Comparison of ENCODE assay signal across 8 cellular contexts in the genomic region with DNA sequence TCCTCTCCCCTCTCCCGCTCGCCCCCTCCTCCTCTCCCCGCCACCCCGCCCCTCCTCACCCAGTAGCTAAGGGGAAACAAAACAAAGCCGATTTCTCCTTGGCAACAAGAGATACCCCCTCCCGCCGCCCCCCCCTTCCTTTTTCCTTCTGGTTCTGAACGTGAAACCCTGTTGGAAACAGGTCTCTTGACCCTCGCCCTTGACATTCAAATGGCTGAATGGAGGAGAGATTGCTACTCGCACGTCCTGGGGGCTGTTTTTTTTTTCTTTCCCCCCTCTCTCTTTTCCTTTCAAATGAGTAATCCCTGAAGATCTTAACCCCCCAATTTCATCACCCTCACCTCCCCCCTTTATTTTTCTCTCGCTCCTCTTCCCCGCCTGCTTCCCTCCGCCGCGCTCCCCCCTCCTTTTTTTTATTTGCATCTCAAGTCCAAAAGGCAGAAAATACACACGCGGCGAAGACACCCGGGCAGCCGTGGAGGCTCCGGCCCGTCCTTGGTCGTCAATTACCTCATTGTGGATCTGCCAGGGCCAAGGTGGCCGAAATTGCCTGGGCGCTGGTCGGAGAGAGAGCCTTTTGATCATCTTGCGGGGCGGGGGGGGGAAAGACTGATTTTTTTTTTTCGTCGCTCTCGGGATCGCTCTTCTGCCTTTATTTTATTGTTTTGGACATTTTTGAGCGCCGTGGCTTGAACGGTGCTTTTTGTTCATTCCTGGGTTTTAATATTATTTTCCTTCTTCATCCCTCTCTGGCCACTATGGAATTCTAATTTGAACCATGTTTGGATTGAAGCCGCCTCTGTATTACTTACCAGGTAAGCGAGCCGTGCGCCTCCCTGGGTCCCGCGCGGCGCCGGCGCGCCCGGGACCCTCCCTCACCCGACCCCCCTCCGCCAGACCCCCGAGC. TPM values are rescaled to one million over a fixed set of nuclear protein-coding genes. Genes with fewer than 3 reads are reported as not detected.
DNase-seq lines count a peak whose midpoint lies in the region; ATAC-seq and TF ChIP-seq lines count a peak whose summit lies in the region.

No MANE protein-coding gene starts in this region.

- H3K27me3 Mint-ChIP-seq in Caco-2 (ENCODE audit: insufficient read depth, unreplicated experiment): no peaks in the 10 kb centered on the region

- CTCF ChIA-PET in Caco-2 (lab: Charles Lee) (interaction anchor here (0.5 to 3.9 kb wide), 9 partner anchors 28 to 140 kb away, joined by 3 to 29 read pairs (median 12); no protein-coding TSS in a partner anchor), mammary epithelial cell (lab: Charles Lee; ENCODE audit: low non-redundant PET) (no interaction called here)

- intact Hi-C loops in Caco-2 (cut with micrococcal nuclease; ENCODE audit: unreplicated experiment): loop anchor here (2.0 to 5.0 kb wide), 2 partner anchors 63 to 119 kb away; no protein-coding TSS in a partner anchor
- intact Hi-C loops in mammary epithelial cell (cut with micrococcal nuclease): loop anchor here (2.0 to 10.0 kb wide), 5 partner anchors 31 to 184 kb away; no protein-coding TSS in a partner anchor

- DNase-seq in Caco-2 (peak in 1 of 2 experiments; percentile 37), HCEC 1CT (peak; percentile 15), Peyer's patch (peak; percentile 68 to 84 (median 76)), mammary epithelial cell (peak; percentile 7), left kidney (ENCODE audit: low read depth, low spot score) (peak; percentile 94), suprapubic skin (ENCODE audit: low spot score in 2 of 2) (no peak)

- H3K4me3 ChIP-seq in Caco-2 (ENCODE audit: low read depth, low read length) (peak overlapping the region; percentile 76), Peyer's patch (peak overlapping the region; percentile 50 to 91 (median 76)), mammary epithelial cell (replicated peaks in 1 of 3; ENCODE audit: insufficient read depth in 1 of 3, low read depth in 2 of 3, low read length in 3 of 3) (peak overlapping the region; percentile 71 to 96 (median 74)), suprapubic skin (peak overlapping the region; percentile 80)

- H3K9me3 Mint-ChIP-seq in Caco-2 (ENCODE audit: unreplicated experiment): no peaks in the 10 kb centered on the region

- H3K27me3 ChIP-seq in Caco-2 (replicated peaks; ENCODE audit: control insufficient read depth, insufficient read depth, low read length): no peaks in the 10 kb centered on the region
- no peaks in the 10 kb centered on the region for H3K27me3 ChIP-seq in Peyer's patch
- no peaks in the 10 kb centered on the region for H3K27me3 ChIP-seq in mammary epithelial cell (ENCODE audit: insufficient read depth, low read length)
- no peaks in the 10 kb centered on the region for H3K27me3 ChIP-seq in suprapubic skin

- H3K79me2 ChIP-seq in mammary epithelial cell (ENCODE audit: insufficient read depth, low read length): peaks cover 41% of the 10 kb centered on the region

- dilution Hi-C loops in mammary epithelial cell (cut with HindIII; ENCODE audit: low sequenced_read_pairs): no loop called here

- H3K27ac ChIP-seq in Peyer's patch: peak overlapping the region; percentile 87 to 96 (median 92)
- H3K27ac ChIP-seq in mammary epithelial cell (ENCODE audit: insufficient read depth, low read depth, low read length): peak overlapping the region; percentile 53
- peak overlapping the region; percentile 85 for H3K27ac ChIP-seq in suprapubic skin

- H4K20me1 ChIP-seq in mammary epithelial cell (ENCODE audit: insufficient read depth, low read length): no peaks in the 10 kb centered on the region

- TF ChIP-seq POLR2A in Peyer's patch (IDR thresholded peaks at IDR 0.05) (peak; percentile 53 to 65), suprapubic skin (IDR thresholded peaks at IDR 0.05) (no peak)

- H3K9ac ChIP-seq in mammary epithelial cell (ENCODE audit: insufficient read depth, low read length): peak overlapping the region; percentile 81

- BruUV-seq in Caco-2 (replicated peaks; lab: Mats Ljungman, UMichigan) (no TSS peak), mammary epithelial cell (replicated peaks; lab: Mats Ljungman, UMichigan) (TSS peak; percentile 42)

- WGBS in mammary epithelial cell (ENCODE audit: low coverage, missing lambda C conversion rate): 3% methylated on average over 27 of the region's 51 CpGs
- WGBS in suprapubic skin: under 1% methylated on average over 40 of the region's 51 CpGs

- no peak for TF ChIP-seq CTCF in Caco-2 (IDR thresholded peaks at IDR 0.05; ENCODE audit: insufficient read depth in 1 of 2, low read depth in 1 of 2, low read length in 1 of 2, severe bottlenecking in 1 of 2, unreplicated experiment in 1 of 2)
- no peak for TF ChIP-seq CTCF in Peyer's patch (IDR thresholded peaks at IDR 0.05)
- TF ChIP-seq CTCF in mammary epithelial cell (conservative IDR thresholded peaks at IDR 0.05 in 1 of 2, IDR thresholded peaks at IDR 0.05 in 1 of 2; ENCODE audit: extremely low read depth in 1 of 2, insufficient read depth in 1 of 2, low read depth in 1 of 2, low read length in 2 of 2): no peak
- no peak for TF ChIP-seq CTCF in suprapubic skin (IDR thresholded peaks at IDR 0.05)

- POLR2A ChIA-PET in Caco-2 (lab: Charles Lee): interaction anchor here (0.7 to 1.1 kb wide), 3 partner anchors 20 to 59 kb away, joined by 3 to 14 read pairs (median 5); no protein-coding TSS in a partner anchor

- H3K36me3 ChIP-seq in Caco-2 (ENCODE audit: control insufficient read depth, insufficient read depth, low read length) (no peaks in the 10 kb centered on the region), Peyer's patch (no peaks in the 10 kb centered on the region), mammary epithelial cell (ENCODE audit: insufficient read depth, low read length) (no peaks in the 10 kb centered on the region), suprapubic skin (no peaks in the 10 kb centered on the region)

- H2AFZ ChIP-seq in mammary epithelial cell (ENCODE audit: low read depth, low read length): peak overlapping the region; percentile 88

- H3K4me3 Mint-ChIP-seq in Caco-2 (ENCODE audit: unreplicated experiment): peak overlapping the region; percentile 93

- in situ Hi-C loops in mammary epithelial cell (cut with MboI; ENCODE audit: low sequenced_read_pairs in 2 of 2): no loop called here

- peaks cover 26% of the 10 kb centered on the region for H3K4me1 Mint-ChIP-seq in Caco-2 (ENCODE audit: low read depth, unreplicated experiment)

- H3K27ac Mint-ChIP-seq in Caco-2 (ENCODE audit: unreplicated experiment): peak overlapping the region; percentile 63

- H3K36me3 Mint-ChIP-seq in Caco-2 (ENCODE audit: insufficient read depth, unreplicated experiment): peaks cover 19% of the 10 kb centered on the region

- ATAC-seq in GM21447 (IDR thresholded peaks at IDR 0.05; ENCODE audit: unreplicated experiment) (no peak), GM19324 (IDR thresholded peaks at IDR 0.05; ENCODE audit: low FRiP score, unreplicated experiment) (no peak)

- H3K9me3 ChIP-seq in Caco-2 (no peaks in the 10 kb centered on the region), Peyer's patch (no peaks in the 10 kb centered on the region), mammary epithelial cell (replicated peaks; ENCODE audit: insufficient read depth, low read length) (no peaks in the 10 kb centered on the region), suprapubic skin (no peaks in the 10 kb centered on the region)

- H3K4me1 ChIP-seq in Caco-2 (peaks cover 34% of the 10 kb centered on the region), Peyer's patch (peaks cover 0 to 50% (median 8%) of the 10 kb centered on the region in 4 donors), mammary epithelial cell (ENCODE audit: insufficient read depth, low read length) (peaks cover 22% of the 10 kb centered on the region), suprapubic skin (peaks cover 81% of the 10 kb centered on the region)

- H3K4me2 ChIP-seq in mammary epithelial cell (ENCODE audit: insufficient read depth, low read depth, low read length): peak overlapping the region; percentile 97

- TF ChIP-seq EP300 in suprapubic skin (IDR thresholded peaks at IDR 0.05): no peak

RNA-seq across cellular contexts. Expression of a gene that starts 57.3 kb away (rescaled TPM):
- total RNA-seq in Caco-2 (2022) (140 and 142 TPM in 2 replicates), Peyer's patch (100 to 1,000 TPM in 3 of 4 donors, 10 to 100 TPM in 1; 79.7 to 196 (median 143) TPM), mammary epithelial cell (10 to 100 TPM; 19.3 to 24.3 TPM), suprapubic skin (100 to 1,000 TPM in 2 of 4 donors, 10 to 100 TPM in 2; 46.7 to 144 (median 96.9) TPM)
- polyA plus RNA-seq in mammary epithelial cell: 5.2 TPM
- 8.5 TPM for polyA minus RNA-seq in mammary epithelial cell

Comparison
In these comparisons a context has a peak if more than half of its experiments do, and no peak if none do; other contexts are left out.
1. DNase-seq: peak in HCEC 1CT (single experiment), Peyer's patch (3 of 3), mammary epithelial cell (single experiment) and left kidney (single experiment); none in suprapubic skin (0 of 2).
2. POLR2A ChIP-seq: peak in Peyer's patch (2 of 2); none in suprapubic skin (0 of 2).
3. Peak in every context shown above with its lines, with median percentiles within 50 percentile points of each other: H3K4me3 ChIP-seq and H3K27ac ChIP-seq.